11 cellular contexts compared by ENCODE assay signal in the genomic region with DNA sequence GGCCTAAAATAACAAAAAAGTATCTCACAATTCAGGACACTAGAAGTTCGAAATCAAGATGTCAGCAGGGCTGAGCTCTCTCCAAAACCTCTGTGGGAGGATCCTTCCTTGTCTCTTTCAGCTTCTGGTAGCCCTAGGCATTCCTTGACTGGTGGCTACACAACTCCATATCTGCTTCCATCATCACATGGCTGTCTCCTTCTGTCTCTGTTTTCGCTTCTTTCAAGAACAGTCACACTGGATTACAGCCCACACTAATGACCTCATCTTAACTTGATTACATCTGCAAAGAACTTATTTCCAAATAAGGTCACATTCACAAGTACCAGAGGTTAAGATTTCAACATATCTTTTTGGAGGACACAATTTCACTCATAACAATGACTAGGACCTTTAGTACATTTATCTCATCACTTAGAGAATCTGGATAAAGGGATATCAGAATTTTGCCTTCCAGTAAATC.
DNase-seq lines count a peak whose midpoint lies in the region; ATAC-seq and TF ChIP-seq lines count a peak whose summit lies in the region.
"Had no signal": no experiment of that assay in that cellular context is flagged by ENCODE, and none has a peak within 500 bp of the region (broad histone marks: within the 10 kb centered on the region; RNA-seq: fewer than 3 reads in every experiment).

No MANE protein-coding gene starts in this region.

- no peak for TF ChIP-seq CTCF in fibroblast of the aortic adventitia (IDR thresholded peaks at IDR 0.05; ENCODE audit: insufficient read depth, low read length)

- no peak overlapping the region for H3K4me3 ChIP-seq in fibroblast of the aortic adventitia (ENCODE audit: low read depth, low read length)

- intact Hi-C loops in sciatic nerve (cut with DNase I): no loop called here

- DNase-seq in ELF-1 (ENCODE audit: low read depth, low spot score): peak; percentile 53
- DNase-seq in SK-N-DZ (ENCODE audit: low spot score): peak; percentile 14
- peak; percentile 75 for DNase-seq in fibroblast of the aortic adventitia (ENCODE audit: low read depth)
- DNase-seq in sciatic nerve (ENCODE audit: low spot score): no peak
- DNase-seq in midbrain (lab: John Stamatoyannopoulos, UW): no peak
- no peak for DNase-seq in pons (ENCODE audit: low spot score)
- DNase-seq: activated B cell treated with CpG ODN at 0.5 μM for 24 hours; stimulated activated naive CD4-positive, alpha-beta T cell treated with Interleukin-2 at 50 U/mL for 16 hours had no signal

- ATAC-seq in sciatic nerve (peak; percentile 93), GM19324 (IDR thresholded peaks at IDR 0.05; ENCODE audit: low FRiP score, unreplicated experiment) (no peak), HG03571 (IDR thresholded peaks at IDR 0.05; ENCODE audit: unreplicated experiment) (no peak)
- ATAC-seq: activated T-helper 17 cell treated with anti-CD3 and anti-CD28 coated beads, Interleukin-2, amount 50 U/mL, for 72 hours had no signal

Comparison
In these comparisons a context has a peak if more than half of its experiments do, and no peak if none do; other contexts are left out.
1. DNase-seq: peak in ELF-1 (single experiment), SK-N-DZ (single experiment) and fibroblast of the aortic adventitia (single experiment); none in sciatic nerve (single experiment), midbrain (single experiment) and pons (single experiment).